ENCODE assay signal across 15 cellular contexts in genomic region chr21:34815831-34816700, GRCh38.
DNase-seq lines count a peak whose midpoint lies in the region; ATAC-seq, FAIRE-seq and TF ChIP-seq lines count a peak whose summit lies in the region.
"Had no signal": no experiment of that assay in that cellular context is flagged by ENCODE, and none has a peak within 500 bp of the region (broad histone marks: within the 10 kb centered on the region; RNA-seq: fewer than 3 reads in every experiment).

No MANE protein-coding gene starts in this region.

- TF ChIP-seq CTCF in DND-41 (IDR thresholded peaks at IDR 0.05; ENCODE audit: borderline replicate concordance, extremely low read depth, low read length, poor library complexity, severe bottlenecking) = no peak
- no peak for TF ChIP-seq CTCF in astrocyte (IDR thresholded peaks at IDR 0.05; ENCODE audit: insufficient read depth, low read depth, low read length)
- no peak for TF ChIP-seq CTCF in GM23338 (conservative IDR thresholded peaks at IDR 0.05; ENCODE audit: low read depth in 2 of 2)

- POLR2A ChIA-PET in naive thymus-derived CD8-positive, alpha-beta T cell (lab: Charles Lee) = interaction anchor here (0.5 kb wide), 1 partner anchor 49 kb away, joined by 4 read pairs; no protein-coding TSS in a partner anchor

- no peaks in the 10 kb centered on the region for H3F3A ChIP-seq in GM23338 (replicated peaks; ENCODE audit: low read depth)

- H3K4me1 ChIP-seq in CD4-positive, CD25-positive, alpha-beta regulatory T cell (ENCODE audit: control insufficient read depth, insufficient read depth, low read length, poor library complexity, severe bottlenecking) = peaks cover 4% of the 10 kb centered on the region
- no peaks in the 10 kb centered on the region for H3K4me1 ChIP-seq in DND-41 (ENCODE audit: insufficient read depth, low read length)
- peaks cover 42% of the 10 kb centered on the region for H3K4me1 ChIP-seq in astrocyte (ENCODE audit: insufficient read depth, low read length)
- H3K4me1 ChIP-seq in GM23338 (ENCODE audit: insufficient read depth) = peaks cover 10% of the 10 kb centered on the region; the same call in 1 of the 2 replicates

- no peaks in the 10 kb centered on the region for H3K27me3 ChIP-seq in CD4-positive, CD25-positive, alpha-beta regulatory T cell (ENCODE audit: control insufficient read depth, insufficient read depth, low read length)
- H3K27me3 ChIP-seq in DND-41 (ENCODE audit: insufficient read depth, low read length, poor library complexity) = no peaks in the 10 kb centered on the region
- no peaks in the 10 kb centered on the region for H3K27me3 ChIP-seq in astrocyte (ENCODE audit: insufficient read depth, low read length)
- no peaks in the 10 kb centered on the region for H3K27me3 ChIP-seq in GM23338 (ENCODE audit: insufficient read depth)

- no peak for ATAC-seq in CD4-positive, CD25-positive, alpha-beta regulatory T cell (ENCODE audit: low read depth in 2 of 2)
- no peak for ATAC-seq in DND-41 (ENCODE audit: insufficient read depth, low read depth)
- ATAC-seq in naive thymus-derived CD8-positive, alpha-beta T cell = no peak
- no peak for ATAC-seq in GM23338
- ATAC-seq: activated CD8-positive, alpha-beta T cell treated with anti-CD3 and anti-CD28 coated beads, Interleukin-2, amount 10 ng/mL, durations not matched to agents 7 days and 5 days; left lobe of liver had no signal

- H3K4me3 ChIP-seq in CD4-positive, CD25-positive, alpha-beta regulatory T cell (ENCODE audit: low read depth, low read length) = no peak overlapping the region
- H3K4me3 ChIP-seq in DND-41 (ENCODE audit: low read depth in 1 of 2, low read length in 2 of 2) (no peak overlapping the region), astrocyte (ENCODE audit: insufficient read depth, low read depth, low read length) (no peak overlapping the region), GM23338 (no peak overlapping the region)

- H4K20me1 ChIP-seq in DND-41 (ENCODE audit: insufficient read depth, low read length) (peaks cover 63% of the 10 kb centered on the region), astrocyte (ENCODE audit: insufficient read depth, low read length) (peaks cover 91% of the 10 kb centered on the region), GM23338 (replicated peaks; ENCODE audit: insufficient read depth) (no peaks in the 10 kb centered on the region)

- H3K9me3 ChIP-seq in CD4-positive, CD25-positive, alpha-beta regulatory T cell (ENCODE audit: control insufficient read depth in 2 of 2, low read length in 2 of 2) = no peaks in the 10 kb centered on the region
- H3K9me3 ChIP-seq in DND-41 (ENCODE audit: insufficient read depth, low read length, severe bottlenecking) = no peaks in the 10 kb centered on the region
- H3K9me3 ChIP-seq in astrocyte (ENCODE audit: insufficient read depth, low read depth, low read length) = no peaks in the 10 kb centered on the region

- FAIRE-seq in astrocyte (lab: Jason Lieb, UNC) = no peak

- H3K36me3 ChIP-seq in CD4-positive, CD25-positive, alpha-beta regulatory T cell (ENCODE audit: control insufficient read depth, insufficient read depth, low read length) = peaks cover 73% of the 10 kb centered on the region
- H3K36me3 ChIP-seq in DND-41 (ENCODE audit: insufficient read depth, low read length) = peaks cover 100% of the 10 kb centered on the region
- peaks cover 59% of the 10 kb centered on the region for H3K36me3 ChIP-seq in astrocyte (ENCODE audit: insufficient read depth, low read length)
- H3K36me3 ChIP-seq in GM23338 (ENCODE audit: insufficient read depth) = no peaks in the 10 kb centered on the region

- H3K9me2 ChIP-seq in GM23338 (ENCODE audit: insufficient read depth) = 0 out of 2 replicates have a peak, but pooled peaks cover 4% of the 10 kb centered on the region

- H3K27ac ChIP-seq in CD4-positive, CD25-positive, alpha-beta regulatory T cell (ENCODE audit: insufficient read depth, low read length, poor library complexity, severe bottlenecking) = no peak overlapping the region
- H3K27ac ChIP-seq in DND-41 (ENCODE audit: low read length) (peak overlapping the region; percentile 26; the same call in 1 of the 2 replicates), astrocyte (ENCODE audit: low read depth, low read length) (no peak overlapping the region), GM23338 (ENCODE audit: low read depth) (no peak overlapping the region)

- H3K27me3 Mint-ChIP-seq in CD4-positive, CD25-positive, alpha-beta regulatory T cell = peaks cover 4% of the 10 kb centered on the region
- no peaks in the 10 kb centered on the region for H3K27me3 Mint-ChIP-seq in astrocyte (ENCODE audit: low read depth, unreplicated experiment)
- no peaks in the 10 kb centered on the region for H3K27me3 Mint-ChIP-seq in naive thymus-derived CD8-positive, alpha-beta T cell
- H3K27me3 Mint-ChIP-seq in GM23338 (ENCODE audit: insufficient read depth, low read depth, poor library complexity) = peaks cover 11% of the 10 kb centered on the region

- no peak for DNase-seq in CD4-positive, CD25-positive, alpha-beta regulatory T cell
- DNase-seq in DND-41 = no peak
- no peak for DNase-seq in astrocyte (ENCODE audit: low read depth)
- no peak for DNase-seq in naive thymus-derived CD8-positive, alpha-beta T cell
- DNase-seq in GM23338 (ENCODE audit: low spot score) = no peak
- DNase-seq in SHP77 (lab: John Stamatoyannopoulos, UW) = no peak
- DNase-seq in NCI-H146 treated with DMSO at 0.1 percent for 48 hours (lab: John Stamatoyannopoulos, UW; ENCODE audit: unreplicated experiment) = no peak
- no peak for DNase-seq in NCI-H748 treated with DMSO at 0.1 percent for 48 hours (lab: John Stamatoyannopoulos, UW)
- DNase-seq: activated CD8-positive, alpha-beta T cell treated with anti-CD3 and anti-CD28 coated beads, Interleukin-2, amount 10 ng/mL, durations not matched to agents 7 days and 5 days; activated naive CD4-positive, alpha-beta T cell treated with Interleukin-2 at 50 U/mL for 16 hours; erythroblast; H7; NCI-H1930; Right ventricle myocardium superior had no signal

- peaks cover 47% of the 10 kb centered on the region for H3K36me3 Mint-ChIP-seq in CD4-positive, CD25-positive, alpha-beta regulatory T cell
- H3K36me3 Mint-ChIP-seq in astrocyte (ENCODE audit: low read depth, unreplicated experiment) = peaks cover 53% of the 10 kb centered on the region
- H3K36me3 Mint-ChIP-seq in naive thymus-derived CD8-positive, alpha-beta T cell = peaks cover 0 to 71% (median 13%) of the 10 kb centered on the region in 3 donors
- H3K36me3 Mint-ChIP-seq in GM23338 (ENCODE audit: low read depth) = no peaks in the 10 kb centered on the region

- H3K4me2 ChIP-seq in DND-41 (ENCODE audit: insufficient read depth, low read length) (no peak overlapping the region), astrocyte (ENCODE audit: low read length) (no peak overlapping the region), GM23338 (no peak overlapping the region)

- H3K4me3 Mint-ChIP-seq in CD4-positive, CD25-positive, alpha-beta regulatory T cell = no peak overlapping the region
- peak overlapping the region; percentile 22 for H3K4me3 Mint-ChIP-seq in astrocyte (ENCODE audit: unreplicated experiment)
- peak overlapping the region in 1 of 10 donors; percentile 10 for H3K4me3 Mint-ChIP-seq in naive thymus-derived CD8-positive, alpha-beta T cell
- H3K4me3 Mint-ChIP-seq in GM23338 = no peak overlapping the region
- H3K4me3 Mint-ChIP-seq: activated CD8-positive, alpha-beta T cell treated with anti-CD3 and anti-CD28 coated beads, Interleukin-2, amount 10 ng/mL, durations not matched to agents 7 days and 5 days had no signal

- peaks cover 21 to 62% (median 32%) of the 10 kb centered on the region in 4 donors for H3K4me1 Mint-ChIP-seq in CD4-positive, CD25-positive, alpha-beta regulatory T cell
- H3K4me1 Mint-ChIP-seq in astrocyte (ENCODE audit: low read depth, unreplicated experiment) (peaks cover 70% of the 10 kb centered on the region), GM23338 (peaks cover 29% of the 10 kb centered on the region)
- peaks cover 36 to 60% (median 43%) of the 10 kb centered on the region in 4 donors for H3K4me1 Mint-ChIP-seq in naive thymus-derived CD8-positive, alpha-beta T cell

- H3K9me3 Mint-ChIP-seq in CD4-positive, CD25-positive, alpha-beta regulatory T cell = no peaks in the 10 kb centered on the region
- no peaks in the 10 kb centered on the region for H3K9me3 Mint-ChIP-seq in astrocyte (ENCODE audit: unreplicated experiment)
- no peaks in the 10 kb centered on the region for H3K9me3 Mint-ChIP-seq in naive thymus-derived CD8-positive, alpha-beta T cell
- no peaks in the 10 kb centered on the region for H3K9me3 Mint-ChIP-seq in GM23338

- H3K79me2 ChIP-seq in DND-41 (ENCODE audit: insufficient read depth, low read length) (peaks cover 66% of the 10 kb centered on the region), astrocyte (ENCODE audit: insufficient read depth, low read length) (peaks cover 45% of the 10 kb centered on the region), GM23338 (replicated peaks; ENCODE audit: insufficient read depth) (no peaks in the 10 kb centered on the region)

- H3K9ac ChIP-seq in DND-41 (ENCODE audit: low read depth, low read length) (no peak overlapping the region), astrocyte (ENCODE audit: low read length) (no peak overlapping the region)

- H2AFZ ChIP-seq in DND-41 (ENCODE audit: low read depth, low read length) (no peak overlapping the region), astrocyte (ENCODE audit: low read depth, low read length) (no peak overlapping the region), GM23338 (no peak overlapping the region)

- H3K27ac Mint-ChIP-seq in CD4-positive, CD25-positive, alpha-beta regulatory T cell = peak overlapping the region; percentile 68 to 84 (median 79)
- H3K27ac Mint-ChIP-seq in astrocyte (ENCODE audit: unreplicated experiment) (peak overlapping the region; percentile 54), GM23338 (no peak overlapping the region)
- peak overlapping the region in 9 of 10 donors; percentile 16 to 90 (median 76) for H3K27ac Mint-ChIP-seq in naive thymus-derived CD8-positive, alpha-beta T cell
- H3K27ac Mint-ChIP-seq: activated CD8-positive, alpha-beta T cell treated with anti-CD3 and anti-CD28 coated beads, Interleukin-2, amount 10 ng/mL, durations not matched to agents 7 days and 5 days had no signal

TF ChIP-seq in GM23338, 12 proteins besides CTCF, POLR2A, EP300 and RAD21 (continues in another document):
- no peak for TF ChIP-seq CREB1 (CRISPR knock-in tag; IDR thresholded peaks at IDR 0.05; ENCODE audit: low read depth)
- TF ChIP-seq NANOG (IDR thresholded peaks at IDR 0.05; ENCODE audit: borderline replicate concordance) = no peak
- TF ChIP-seq EZH2phosphoT487 (IDR thresholded peaks at IDR 0.05; ENCODE audit: unreplicated experiment) = no peak
- TF ChIP-seq STAT1 (IDR thresholded peaks at IDR 0.05; ENCODE audit: unreplicated experiment) = no peak
- TF ChIP-seq ETS1 (IDR thresholded peaks at IDR 0.05) = no peak
